In genomic region chr19:8631425-8631819, GRCh38 we compare ENCODE assay signal across 14 cellular contexts. TPM values are rescaled to one million over a fixed set of nuclear protein-coding genes. Genes with fewer than 3 reads are reported as not detected.
A peak's percentile ranks its signal among the peaks of the same experiment; 100 is the strongest.
DNase-seq lines count a peak whose midpoint lies in the region; TF ChIP-seq lines count a peak whose summit lies in the region.
"Had no signal": no experiment of that assay in that cellular context is flagged by ENCODE, and none has a peak within 500 bp of the region (broad histone marks: within the 10 kb centered on the region; RNA-seq: fewer than 3 reads in every experiment).

No MANE protein-coding gene starts in this region.

- H3K4me1 ChIP-seq in adipocyte (ENCODE audit: control insufficient read depth, insufficient read depth, low read length): no peaks in the 10 kb centered on the region
- no peaks in the 10 kb centered on the region for H3K4me1 ChIP-seq in thyroid gland
- no peaks in the 10 kb centered on the region for H3K4me1 ChIP-seq in Karpas-422 (ENCODE audit: low read length)

- peaks cover 10% of the 10 kb centered on the region for H3K9me3 ChIP-seq in adipocyte (ENCODE audit: control insufficient read depth, low read length)
- H3K9me3 ChIP-seq in thyroid gland: no peaks in the 10 kb centered on the region
- no peaks in the 10 kb centered on the region for H3K9me3 ChIP-seq in Karpas-422 (ENCODE audit: low read length)

- no peak overlapping the region for H3K27ac ChIP-seq in thyroid gland
- no peak overlapping the region for H3K27ac ChIP-seq in Karpas-422 (ENCODE audit: low read length)

- no peaks in the 10 kb centered on the region for H3K9me3 Mint-ChIP-seq in osteocyte (ENCODE audit: unreplicated experiment)
- H3K9me3 Mint-ChIP-seq: activated naive CD8-positive, alpha-beta T cell treated with anti-CD3 and anti-CD28 coated beads for 36 hours; T-helper 1 cell treated with Interleukin-12 subunit alpha and Interleukin-12 subunit beta and Interleukin-4 antibody, amounts not matched to agents 30 μg/mL and 1 μg/mL, for 36 hours had no signal

- intact Hi-C loops in thyroid gland (cut with DNase I): no loop called here

- H3K27me3 Mint-ChIP-seq in osteocyte (ENCODE audit: unreplicated experiment): no peaks in the 10 kb centered on the region
- H3K27me3 Mint-ChIP-seq: activated naive CD8-positive, alpha-beta T cell treated with anti-CD3 and anti-CD28 coated beads for 36 hours had no signal

- peaks cover 29% of the 10 kb centered on the region for H3K4me1 Mint-ChIP-seq in osteocyte (ENCODE audit: unreplicated experiment)

- H3K4me3 Mint-ChIP-seq in osteocyte (ENCODE audit: unreplicated experiment): peak overlapping the region; percentile 17
- H3K4me3 Mint-ChIP-seq: activated naive CD8-positive, alpha-beta T cell treated with anti-CD3 and anti-CD28 coated beads for 36 hours; T-helper 1 cell treated with Interleukin-12 subunit alpha and Interleukin-12 subunit beta and Interleukin-4 antibody, amounts not matched to agents 30 μg/mL and 1 μg/mL, for 36 hours had no signal

- H3K79me2 ChIP-seq in Karpas-422 (ENCODE audit: low read length): no peaks in the 10 kb centered on the region

- TF ChIP-seq CTCF in fibroblast of the aortic adventitia (IDR thresholded peaks at IDR 0.05; ENCODE audit: insufficient read depth, low read length) (no peak), osteocyte (IDR thresholded peaks at IDR 0.05) (no peak), thyroid gland (IDR thresholded peaks at IDR 0.05) (no peak)

- H3K9ac ChIP-seq in adipocyte (ENCODE audit: low read length) (no peak overlapping the region), Karpas-422 (ENCODE audit: low read length) (no peak overlapping the region)

- peak; percentile 32 for DNase-seq in EH (ENCODE audit: low read depth)
- peak; percentile 49 for DNase-seq in adipocyte (ENCODE audit: low read depth)
- DNase-seq in fibroblast of the aortic adventitia (ENCODE audit: low read depth): peak; percentile 57
- DNase-seq in osteocyte (ENCODE audit: extremely low spot score, unreplicated experiment): peak; percentile 87
- no peak for DNase-seq in activated CD4-positive, CD25-positive, alpha-beta regulatory T cell (lab: John Stamatoyannopoulos, UW)
- DNase-seq in thyroid gland: no peak
- no peak for DNase-seq in Karpas-422
- DNase-seq in DMS153 (lab: John Stamatoyannopoulos, UW): no peak
- DNase-seq: activated naive CD8-positive, alpha-beta T cell treated with anti-CD3 and anti-CD28 coated beads for 36 hours; left colon; NCI-H1417 had no signal

- H3K4me2 ChIP-seq in Karpas-422 (ENCODE audit: low read depth, low read length, poor library complexity, severe bottlenecking): no peak overlapping the region

- H3K36me3 ChIP-seq in adipocyte (ENCODE audit: control insufficient read depth, insufficient read depth, low read length, severe bottlenecking) (no peaks in the 10 kb centered on the region), thyroid gland (no peaks in the 10 kb centered on the region), Karpas-422 (ENCODE audit: insufficient read depth, low read length) (no peaks in the 10 kb centered on the region)

- no peak overlapping the region for H2AFZ ChIP-seq in Karpas-422 (ENCODE audit: low read length)

- H3K27ac Mint-ChIP-seq in osteocyte (ENCODE audit: unreplicated experiment): peak overlapping the region; percentile 78
- H3K27ac Mint-ChIP-seq: activated naive CD8-positive, alpha-beta T cell treated with anti-CD3 and anti-CD28 coated beads for 36 hours; T-helper 1 cell treated with Interleukin-12 subunit alpha and Interleukin-12 subunit beta and Interleukin-4 antibody, amounts not matched to agents 30 μg/mL and 1 μg/mL, for 36 hours had no signal

- WGBS in thyroid gland, 2 donors: 28 to 30% methylated on average over 10 to 11 of the region's 11 CpGs

- no peaks in the 10 kb centered on the region for H4K20me1 ChIP-seq in Karpas-422 (ENCODE audit: insufficient read depth, low read depth, low read length)

- TF ChIP-seq POLR2A in thyroid gland (IDR thresholded peaks at IDR 0.05): no peak

- no peaks in the 10 kb centered on the region for H3K36me3 Mint-ChIP-seq in osteocyte (ENCODE audit: unreplicated experiment)
- H3K36me3 Mint-ChIP-seq: activated naive CD8-positive, alpha-beta T cell treated with anti-CD3 and anti-CD28 coated beads for 36 hours had no signal

- no peaks in the 10 kb centered on the region for H3K27me3 ChIP-seq in adipocyte (replicated peaks; ENCODE audit: control insufficient read depth, insufficient read depth, low read length)
- H3K27me3 ChIP-seq in thyroid gland: no peaks in the 10 kb centered on the region
- H3K27me3 ChIP-seq in Karpas-422 (ENCODE audit: low read length): no peaks in the 10 kb centered on the region

- H3K9me2 ChIP-seq in Karpas-422 (replicated peaks; ENCODE audit: insufficient read depth, low read length): no peaks in the 10 kb centered on the region

- no peak overlapping the region for H3K4me3 ChIP-seq in adipocyte (ENCODE audit: low read length)
- no peak overlapping the region for H3K4me3 ChIP-seq in fibroblast of the aortic adventitia (ENCODE audit: low read depth, low read length)
- H3K4me3 ChIP-seq in thyroid gland (replicated peaks in 1 of 3): no peak overlapping the region
- no peak overlapping the region for H3K4me3 ChIP-seq in Karpas-422 (ENCODE audit: low read length)

RNA-seq across cellular contexts. Expression of gene NFILZ, which starts 1.0 kb away (rescaled TPM):
- total RNA-seq in fibroblast of the aortic adventitia (ENCODE audit: low replicate concordance) (not detected in 2 replicates), osteocyte (not detected in 2 replicates), thyroid gland (not detected)
- total RNA-seq in Karpas-422 (2014; rRNA removed; shearing (Covaris generic); ENCODE audit: low replicate concordance): not detected in 2 replicates
- total RNA-seq: activated CD8-positive, alpha-beta memory T cell treated with anti-CD3 and anti-CD28 coated beads for 36 hours; activated naive CD8-positive, alpha-beta T cell treated with anti-CD3 and anti-CD28 coated beads for 36 hours; left colon; renal cortical epithelial cell had no signal

RNA-seq across cellular contexts. Expression of gene ADAMTS10, which starts 20.9 kb away (rescaled TPM):
- total RNA-seq in fibroblast of the aortic adventitia (ENCODE audit: low replicate concordance) (15.8 and 18.5 TPM in 2 replicates), osteocyte (86.5 and 96.2 TPM in 2 replicates), thyroid gland (10 to 100 TPM in 3 of 4 donors, 1 to 10 TPM in 1; 7.6 to 20.9 (median 14.7) TPM)
- total RNA-seq in Karpas-422 (2014; rRNA removed; shearing (Covaris generic); ENCODE audit: low replicate concordance): not detected in 2 replicates

RNA-seq across cellular contexts. Expression of gene MYO1F, which starts 54.2 kb away (rescaled TPM):
- total RNA-seq in fibroblast of the aortic adventitia (ENCODE audit: low replicate concordance) (0.09 and 0.41 TPM in 2 replicates), osteocyte (0.31 and 0.43 TPM in 2 replicates), thyroid gland (10 to 100 TPM in 1 of 4 donors, 1 to 10 TPM in 3; 5.1 to 21.5 (median 6.0) TPM)
- total RNA-seq in Karpas-422 (2014; rRNA removed; shearing (Covaris generic); ENCODE audit: low replicate concordance): not detected in 2 replicates

Comparison
In these comparisons a context has a peak if more than half of its experiments do, and no peak if none do; other contexts are left out.
1. DNase-seq: peak in EH (single experiment), adipocyte (single experiment), fibroblast of the aortic adventitia (single experiment) and osteocyte (single experiment); none in activated CD4-positive, CD25-positive, alpha-beta regulatory T cell (0 of 4), thyroid gland (0 of 2), Karpas-422 (single experiment) and DMS153 (single experiment).